ENCODE assay signal across 17 cellular contexts in the genomic region with DNA sequence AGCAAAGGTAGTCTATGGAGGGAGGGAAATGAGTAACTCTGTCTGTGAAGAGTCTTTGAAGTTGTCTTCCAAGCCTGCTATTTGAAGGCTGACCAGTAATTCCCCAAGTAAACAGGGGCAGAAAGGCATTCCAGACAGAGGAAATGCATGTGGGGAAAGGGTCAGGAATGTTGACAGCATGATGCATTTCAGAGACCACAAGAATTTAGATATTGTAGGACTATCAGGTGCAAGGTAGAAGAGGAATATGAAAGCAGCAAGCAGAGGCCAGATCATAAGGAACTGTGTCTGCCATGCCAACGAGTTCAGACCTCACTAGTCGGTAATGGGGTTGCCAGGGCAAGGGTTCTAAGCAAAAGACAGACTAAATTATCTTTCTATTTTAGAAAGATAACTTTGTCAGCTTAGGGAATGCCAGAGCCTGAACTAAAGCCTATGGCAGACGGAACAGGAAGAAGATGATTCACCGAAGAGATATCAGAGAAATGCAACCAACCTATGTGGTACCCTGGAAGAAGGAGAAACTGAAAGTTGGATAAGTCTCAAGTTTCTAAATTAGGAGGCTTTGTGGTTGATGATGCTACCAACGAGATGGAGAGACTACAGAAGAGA.
A peak's percentile ranks its signal among the peaks of the same experiment; 100 is the strongest.
DNase-seq lines count a peak whose midpoint lies in the region; ATAC-seq and TF ChIP-seq lines count a peak whose summit lies in the region.
"Had no signal": no experiment of that assay in that cellular context is flagged by ENCODE, and none has a peak within 500 bp of the region (broad histone marks: within the 10 kb centered on the region; RNA-seq: fewer than 3 reads in every experiment).

No MANE protein-coding gene starts in this region.

- TF ChIP-seq CTCF in foreskin keratinocyte (conservative IDR thresholded peaks at IDR 0.05): no peak

- ATAC-seq in SK-N-SH treated with all-trans-retinoic acid at 6 μM for 48 hours (peak; percentile 92), foreskin keratinocyte (no peak), GM21447 (IDR thresholded peaks at IDR 0.05; ENCODE audit: unreplicated experiment) (no peak), GM19328 (IDR thresholded peaks at IDR 0.05; ENCODE audit: unreplicated experiment) (no peak)
- ATAC-seq: stimulated activated naive B cell treated with anti-CD40 and anti-IgM and Interleukin-4, amounts not matched to agents 10 μg/mL and 1 μg/mL and 100 μg/mL, for 72 hours; T-helper 17 cell had no signal

- DNase-seq in A172 (ENCODE audit: low spot score): peak; percentile 82
- DNase-seq in HCEC 1CT: peak; percentile 50
- DNase-seq in foreskin keratinocyte: peak; percentile 37 to 69
- no peak for DNase-seq in NOMO-1 treated with dmso at 0.1 percent for 144 hours (lab: John Stamatoyannopoulos, UW; ENCODE audit: unreplicated experiment)
- no peak for DNase-seq in NCI-H748 (lab: John Stamatoyannopoulos, UW; ENCODE audit: unreplicated experiment)
- DNase-seq: activated effector memory CD4-positive, alpha-beta T cell treated with Interleukin-2 at 50 U/mL for 16 hours; central memory CD4-positive, alpha-beta T cell; erythroblast; Karpas-422; ovary; stimulated activated CD4-positive, alpha-beta T cell treated with anti-CD3 and anti-CD28 coated beads, Interleukin-4, amount 100 ng/mL, for 1 hour; stimulated activated naive B cell treated with anti-CD40 and anti-IgM and Interleukin-4, amounts not matched to agents 10 μg/mL and 1 μg/mL and 100 μg/mL, for 72 hours; T-helper 17 cell had no signal

- no peaks in the 10 kb centered on the region for H3K4me1 ChIP-seq in foreskin keratinocyte
- H3K4me1 ChIP-seq: vagina had no signal

- H3K27ac ChIP-seq in foreskin keratinocyte: no peak overlapping the region
- H3K27ac ChIP-seq: ovary, vagina had no signal

- H3K27me3 ChIP-seq in foreskin keratinocyte: peaks cover 18% of the 10 kb centered on the region
- H3K27me3 ChIP-seq: ovary, vagina had no signal

TF ChIP-seq in SK-N-SH treated with all-trans-retinoic acid at 6 μM for 48 hours, 23 proteins besides CTCF, POLR2A, EP300 and RAD21:
- TF ChIP-seq GLIS3 (CRISPR knock-in tag; IDR thresholded peaks at IDR 0.05) (no peak), ISL1 (CRISPR knock-in tag; IDR thresholded peaks at IDR 0.05) (0 out of 2 replicates have a peak, but pooled peaks have one; percentile 34)

Comparison
In these comparisons a context has a peak if more than half of its experiments do, and no peak if none do; other contexts are left out.
1. DNase-seq: peak in A172 (single experiment), HCEC 1CT (single experiment) and foreskin keratinocyte (2 of 2); none in NOMO-1 treated with dmso at 0.1 percent for 144 hours (single experiment) and NCI-H748 (single experiment).